In genomic region chr18:73564073-73564472, GRCh38 we compare ENCODE assay signal across 13 cellular contexts.
DNase-seq lines count a peak whose midpoint lies in the region; FAIRE-seq and TF ChIP-seq lines count a peak whose summit lies in the region.
"Had no signal": no experiment of that assay in that cellular context is flagged by ENCODE, and none has a peak within 500 bp of the region (broad histone marks: within the 10 kb centered on the region; RNA-seq: fewer than 3 reads in every experiment).

No MANE protein-coding gene starts in this region.

- FAIRE-seq in bronchial epithelial cell (lab: Jason Lieb, UNC), result peak; percentile 13

- H3K27me3 ChIP-seq in MG63, result no peaks in the 10 kb centered on the region
- H3K27me3 ChIP-seq in bronchial epithelial cell (ENCODE audit: control insufficient read depth, insufficient read depth, low read length), result no peaks in the 10 kb centered on the region
- H3K27me3 ChIP-seq: right atrium auricular region, uterus had no signal

- no peaks in the 10 kb centered on the region for H3K9me3 ChIP-seq in MG63
- H3K9me3 ChIP-seq: right atrium auricular region, uterus had no signal

- H3K36me3 ChIP-seq in MG63 (no peaks in the 10 kb centered on the region), bronchial epithelial cell (ENCODE audit: control insufficient read depth, insufficient read depth, low read length) (no peaks in the 10 kb centered on the region)
- H3K36me3 ChIP-seq: right atrium auricular region, uterus had no signal

- DNase-seq in AG10803 (ENCODE audit: low read depth), result peak; percentile 71
- DNase-seq in MG63, result peak; percentile 61
- DNase-seq in bronchial epithelial cell (ENCODE audit: low read depth), result peak; percentile 96
- DNase-seq in kidney glomerular epithelial cell (lab: John Stamatoyannopoulos, UW), result peak; percentile 28
- DNase-seq in NCI-H2081 (lab: John Stamatoyannopoulos, UW), result no peak
- DNase-seq in NCI-H2227 treated with DMSO at 0.1 percent for 48 hours (lab: John Stamatoyannopoulos, UW), result no peak
- DNase-seq in NCI-H2107 treated with DMSO at 0.1 percent for 48 hours (lab: John Stamatoyannopoulos, UW; ENCODE audit: unreplicated experiment), result no peak
- no peak for DNase-seq in SHP77 (lab: John Stamatoyannopoulos, UW)
- DNase-seq: CD4-positive, alpha-beta T cell; H7; NCI-H446; uterus had no signal

- H3K4me3 ChIP-seq in AG10803 (ENCODE audit: low read length), result no peak overlapping the region
- no peak overlapping the region for H3K4me3 ChIP-seq in MG63
- H3K4me3 ChIP-seq in bronchial epithelial cell (ENCODE audit: low read depth, low read length), result no peak overlapping the region
- H3K4me3 ChIP-seq: right atrium auricular region, uterus had no signal

- TF ChIP-seq CTCF in AG10803 (conservative IDR thresholded peaks at IDR 0.05; ENCODE audit: low read length) (no peak), bronchial epithelial cell (IDR thresholded peaks at IDR 0.05; ENCODE audit: insufficient read depth, low read length, severe bottlenecking) (no peak)

Comparison
In these comparisons a context has a peak if more than half of its experiments do, and no peak if none do; other contexts are left out.
1. DNase-seq: peak in AG10803 (single experiment), MG63 (single experiment), bronchial epithelial cell (single experiment) and kidney glomerular epithelial cell (single experiment); none in NCI-H2081 (0 of 2), NCI-H2227 treated with DMSO at 0.1 percent for 48 hours (single experiment), NCI-H2107 treated with DMSO at 0.1 percent for 48 hours (single experiment) and SHP77 (0 of 2).